In the genomic region with DNA sequence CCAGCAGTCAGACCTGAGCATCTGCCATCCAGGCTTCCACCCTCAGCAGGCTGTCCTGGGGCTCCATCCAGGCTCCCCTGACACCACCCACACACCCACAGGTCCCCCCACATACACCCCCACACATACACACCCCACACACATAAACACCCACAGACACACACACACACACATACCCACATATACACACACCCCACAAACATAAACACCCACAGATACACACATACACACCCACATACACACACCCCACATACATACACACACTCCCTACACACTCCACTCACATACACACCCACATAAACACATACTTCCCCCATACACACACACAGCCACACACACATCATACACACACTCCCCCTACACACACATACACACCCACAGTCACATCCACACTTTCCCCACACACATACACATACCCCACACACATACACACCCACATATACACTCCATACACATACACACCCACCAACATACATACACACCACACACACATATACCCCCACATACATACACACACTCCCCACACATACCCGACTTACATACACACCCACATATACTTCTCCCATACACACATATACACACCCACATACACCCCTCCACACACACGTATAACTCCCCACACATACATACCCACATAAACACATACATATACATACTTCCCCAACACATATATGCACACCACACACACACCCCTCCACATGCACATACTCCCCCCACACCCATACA, we compare ENCODE assay signal across 13 cellular contexts.
"Had no signal": no experiment of that assay in that cellular context is flagged by ENCODE, and none has a peak within 500 bp of the region (broad histone marks: within the 10 kb centered on the region; RNA-seq: fewer than 3 reads in every experiment).

No MANE protein-coding gene starts in this region.

- H3K27ac ChIP-seq: left ventricle myocardium inferior, thyroid gland had no signal

- H3K4me3 Mint-ChIP-seq: natural killer cell, T-helper 17 cell had no signal

- DNase-seq: activated CD4-positive, alpha-beta T cell treated with anti-CD3 and anti-CD28 coated beads, Interleukin-2, amount 50 U/mL, for 1 hour; activated naive CD4-positive, alpha-beta T cell treated with anti-CD3 and anti-CD28 coated beads, Interleukin-2, amount 50 U/mL, for 16 hours; activated T-cell treated with anti-CD3 and anti-CD28 coated beads for 4 hours; effector memory CD4-positive, alpha-beta T cell; kidney; left ventricle myocardium inferior; natural killer cell; stimulated activated CD4-positive, alpha-beta T cell treated with anti-CD3 and anti-CD28 coated beads, Interleukin-15, amount 100 ng/mL, for 24 hours; stimulated activated CD4-positive, alpha-beta T cell treated with anti-CD3 and anti-CD28 coated beads, Interleukin-4, amount 100 ng/mL, for 24 hours; T-helper 17 cell; thyroid gland had no signal

- H3K9me3 Mint-ChIP-seq: activated T-helper 2 cell treated with anti-CD3 and anti-CD28 coated beads, Interferon-gamma antibody, Interleukin-2, Interleukin-4, amounts not matched to agents 10 μg/mL and 5 μg/mL and 100 μg/mL, durations not matched to agents 14 hours and 24 hours and 36 hours had no signal

- H3K27me3 ChIP-seq: adrenal gland, thyroid gland had no signal

- H3K27me3 Mint-ChIP-seq: T-helper 17 cell had no signal

- ATAC-seq: T-helper 17 cell had no signal

- H3K27ac Mint-ChIP-seq: activated T-helper 2 cell treated with anti-CD3 and anti-CD28 coated beads, Interferon-gamma antibody, Interleukin-2, Interleukin-4, amounts not matched to agents 10 μg/mL and 5 μg/mL and 100 μg/mL, durations not matched to agents 14 hours and 24 hours and 36 hours; natural killer cell; T-helper 17 cell had no signal

- H3K36me3 ChIP-seq: adrenal gland, left ventricle myocardium inferior, thyroid gland had no signal

- H3K36me3 Mint-ChIP-seq: natural killer cell had no signal

- H3K9me3 ChIP-seq: adrenal gland, thyroid gland had no signal

- H3K4me1 ChIP-seq: left ventricle myocardium inferior, thyroid gland had no signal

- H3K4me1 Mint-ChIP-seq: natural killer cell, T-helper 17 cell had no signal

- H3K4me3 ChIP-seq: left ventricle myocardium inferior, thyroid gland had no signal
